In the genomic region with DNA sequence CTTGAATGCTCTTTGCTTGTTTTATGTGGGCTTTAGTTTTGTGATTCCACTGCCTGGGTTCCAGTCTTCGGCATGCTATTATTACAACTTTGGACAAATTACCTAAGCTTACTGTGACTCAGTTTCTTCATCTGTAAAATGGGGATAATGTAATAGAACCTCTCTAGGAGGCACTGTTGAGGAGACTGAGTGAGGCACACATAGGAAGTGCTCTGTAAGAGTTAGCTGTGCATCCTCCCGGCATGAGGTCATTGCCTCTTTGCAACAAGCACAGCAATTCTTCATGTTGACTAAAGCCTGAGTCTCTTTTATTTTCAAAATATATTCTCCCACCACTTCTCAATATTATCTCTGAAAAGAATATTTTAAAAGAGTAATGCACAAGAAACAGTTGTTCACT, we compare ENCODE assay signal across 16 cellular contexts.
DNase-seq lines count a peak whose midpoint lies in the region; ATAC-seq, FAIRE-seq and TF ChIP-seq lines count a peak whose summit lies in the region.
"Had no signal": no experiment of that assay in that cellular context is flagged by ENCODE, and none has a peak within 500 bp of the region (broad histone marks: within the 10 kb centered on the region; RNA-seq: fewer than 3 reads in every experiment).

No MANE protein-coding gene starts in this region.

- dilution Hi-C loops in keratinocyte (cut with MboI; ENCODE audit: extremely low pct_ligation_motif_present, low sequenced_read_pairs), result no loop called here

- intact Hi-C loops in testis (cut with DNase I; ENCODE audit: low total_unique reads) (no loop called here), psoas muscle (cut with DNase I) (no loop called here)

- H3K9me3 ChIP-seq in keratinocyte (ENCODE audit: control insufficient read depth, low read depth, low read length) (no peaks in the 10 kb centered on the region), testis (no peaks in the 10 kb centered on the region), psoas muscle (no peaks in the 10 kb centered on the region)
- H3K9me3 ChIP-seq: prostate gland had no signal

- H3K4me1 ChIP-seq in keratinocyte (ENCODE audit: control insufficient read depth, extremely low read depth, insufficient read depth, low read length) (peaks cover 6% of the 10 kb centered on the region), testis (no peaks in the 10 kb centered on the region), psoas muscle (no peaks in the 10 kb centered on the region)
- H3K4me1 ChIP-seq: prostate gland had no signal

- H3K9ac ChIP-seq in keratinocyte (ENCODE audit: control insufficient read depth, extremely low read depth, insufficient read depth, low read length), result no peak overlapping the region

- no peaks in the 10 kb centered on the region for H3K79me2 ChIP-seq in keratinocyte (ENCODE audit: control insufficient read depth, insufficient read depth, low read length)

- H3K36me3 ChIP-seq in brain microvascular endothelial cell (replicated peaks), result no peaks in the 10 kb centered on the region
- H3K36me3 ChIP-seq in keratinocyte (ENCODE audit: control insufficient read depth in 2 of 2, extremely low read depth in 1 of 2, insufficient read depth in 2 of 2, low read length in 2 of 2), result no peaks in the 10 kb centered on the region
- no peaks in the 10 kb centered on the region for H3K36me3 ChIP-seq in testis (ENCODE audit: low read depth, missing control alignments)
- H3K36me3 ChIP-seq in psoas muscle (ENCODE audit: insufficient read depth in 1 of 2, low read depth in 1 of 2), result no peaks in the 10 kb centered on the region
- H3K36me3 ChIP-seq: prostate gland had no signal

- no peaks in the 10 kb centered on the region for H3K9me1 ChIP-seq in keratinocyte (ENCODE audit: control insufficient read depth, extremely low read depth, insufficient read depth, low read length)

- H3K27me3 ChIP-seq in brain microvascular endothelial cell (replicated peaks) (no peaks in the 10 kb centered on the region), keratinocyte (ENCODE audit: control insufficient read depth, extremely low read depth, insufficient read depth, low read length) (no peaks in the 10 kb centered on the region), testis (no peaks in the 10 kb centered on the region), psoas muscle (ENCODE audit: insufficient read depth in 3 of 3, low read length in 2 of 3) (no peaks in the 10 kb centered on the region)

- no peak for TF ChIP-seq POLR2A in testis (IDR thresholded peaks at IDR 0.05)

- H3K27ac ChIP-seq in brain microvascular endothelial cell (no peak overlapping the region), keratinocyte (ENCODE audit: control insufficient read depth, insufficient read depth, low read length) (no peak overlapping the region), testis (no peak overlapping the region), psoas muscle (no peak overlapping the region)
- H3K27ac ChIP-seq: prostate gland had no signal

- H4K20me1 ChIP-seq in keratinocyte (ENCODE audit: control insufficient read depth, extremely low read depth, insufficient read depth, low read length), result no peaks in the 10 kb centered on the region

- 89 to 96% methylated on average over 2 of the region's 2 CpGs for WGBS in testis, 2 donors
- WGBS in psoas muscle, 3 donors, result 94 to 97% (median 95%) methylated on average over 2 of the region's 2 CpGs

- no peak overlapping the region for H3K4me3 ChIP-seq in brain microvascular endothelial cell (ENCODE audit: low read depth, low read length)
- H3K4me3 ChIP-seq in keratinocyte (ENCODE audit: control insufficient read depth in 2 of 3, extremely low read depth in 1 of 3, insufficient read depth in 2 of 3, low read depth in 1 of 3, low read length in 3 of 3), result no peak overlapping the region
- no peak overlapping the region for H3K4me3 ChIP-seq in testis
- H3K4me3 ChIP-seq in psoas muscle, result no peak overlapping the region
- H3K4me3 ChIP-seq: prostate gland had no signal

- FAIRE-seq in keratinocyte (lab: Jason Lieb, UNC), result no peak

- peak; percentile 26 for TF ChIP-seq CTCF in brain microvascular endothelial cell (IDR thresholded peaks at IDR 0.05; ENCODE audit: low read depth, low read length, missing control alignments)
- TF ChIP-seq CTCF in keratinocyte (optimal IDR thresholded peaks at IDR 0.05 in 1 of 3, IDR thresholded peaks at IDR 0.05 in 1 of 3, conservative IDR thresholded peaks at IDR 0.05 in 1 of 3; ENCODE audit: extremely low read depth in 1 of 3, insufficient read depth in 2 of 3, low read length in 3 of 3), result peak in 1 of 3 experiments; percentile 5
- TF ChIP-seq CTCF in testis (IDR thresholded peaks at IDR 0.05), result no peak
- no peak for TF ChIP-seq CTCF in psoas muscle (IDR thresholded peaks at IDR 0.05)

- no peak for ATAC-seq in psoas muscle
- ATAC-seq: activated CD8-positive, alpha-beta memory T cell treated with anti-CD3 and anti-CD28 coated beads, Interleukin-2, amount 10 ng/mL, durations not matched to agents 7 days and 5 days had no signal

- peak; percentile 36 for DNase-seq in AG20443 (ENCODE audit: low spot score)
- peak; percentile 52 for DNase-seq in LHCN-M2 (ENCODE audit: low read depth)
- DNase-seq in brain microvascular endothelial cell, result peak; percentile 69
- DNase-seq in keratinocyte (ENCODE audit: low read depth, low spot score), result peak; percentile 5
- no peak for DNase-seq in testis
- DNase-seq in psoas muscle, result no peak
- DNase-seq in NCI-H524 treated with DMSO at 0.1 percent for 48 hours (lab: John Stamatoyannopoulos, UW), result no peak
- no peak for DNase-seq in COR-L47 (lab: John Stamatoyannopoulos, UW)
- DNase-seq: activated CD4-positive, alpha-beta T cell treated with anti-CD3 and anti-CD28 coated beads for 1 hour; activated CD8-positive, alpha-beta memory T cell treated with anti-CD3 and anti-CD28 coated beads, Interleukin-2, amount 10 ng/mL, durations not matched to agents 7 days and 5 days; amniotic stem cell; CD8-positive, alpha-beta memory T cell; glutamatergic neuron; NCI-H1694 treated with DMSO at 0.1 percent for 48 hours; nephron progenitor cell had no signal

- H2AFZ ChIP-seq in keratinocyte (ENCODE audit: control insufficient read depth, low read length), result no peak overlapping the region

- in situ Hi-C loops in brain microvascular endothelial cell (cut with HindIII; ENCODE audit: low pct_ligation_motif_present, low sequenced_read_pairs), result no loop called here

- H3K4me2 ChIP-seq in keratinocyte (ENCODE audit: control insufficient read depth, extremely low read depth, insufficient read depth, low read depth, low read length), result no peak overlapping the region

Comparison
In these comparisons a context has a peak if more than half of its experiments do, and no peak if none do; other contexts are left out.
1. DNase-seq: peak in AG20443 (single experiment), LHCN-M2 (single experiment), brain microvascular endothelial cell (single experiment) and keratinocyte (single experiment); none in testis (single experiment), psoas muscle (0 of 2), NCI-H524 treated with DMSO at 0.1 percent for 48 hours (single experiment) and COR-L47 (single experiment).